In the genomic region with DNA sequence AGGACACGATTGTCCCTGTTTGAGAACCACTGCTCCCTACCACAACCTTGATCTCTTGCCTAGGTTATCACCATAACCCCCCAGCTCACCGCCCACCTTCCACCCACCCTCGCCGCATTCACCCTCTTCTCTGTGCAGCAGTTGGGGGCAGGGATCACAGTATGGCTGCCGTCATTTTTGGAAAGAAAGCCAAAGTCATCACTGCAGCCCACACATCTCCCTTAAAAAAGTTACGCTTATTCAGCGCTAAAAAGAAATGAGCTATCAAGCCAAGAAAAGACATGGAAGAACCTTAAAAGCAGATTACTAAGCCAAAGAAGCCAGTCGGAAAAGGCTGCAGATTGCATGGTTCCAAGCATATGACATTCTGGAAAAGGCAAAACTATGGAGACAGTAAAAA, we compare ENCODE assay signal across 29 cellular contexts. TPM values are rescaled to one million over a fixed set of nuclear protein-coding genes. Genes with fewer than 3 reads are reported as not detected.
"Had no signal": no experiment of that assay in that cellular context is flagged by ENCODE, and none has a peak within 500 bp of the region (broad histone marks: within the 10 kb centered on the region; RNA-seq: fewer than 3 reads in every experiment).

No MANE protein-coding gene starts in this region.

- DNase-seq: activated CD4-positive, alpha-beta T cell treated with anti-CD3 and anti-CD28 coated beads for 36 hours; activated CD4-positive, alpha-beta T cell treated with anti-CD3 and anti-CD28 coated beads, Interleukin-2, amount 10 ng/mL, durations not matched to agents 7 days and 5 days; activated CD4-positive, alpha-beta T cell treated with anti-CD3 and anti-CD28 coated beads, Interleukin-2, amount 50 U/mL, for 48 hours; activated CD8-positive, alpha-beta memory T cell treated with anti-CD3 and anti-CD28 coated beads for 24 hours; activated CD8-positive, alpha-beta memory T cell treated with anti-CD3 and anti-CD28 coated beads, Interleukin-2, amount 10 ng/mL, durations not matched to agents 7 days and 5 days; activated CD8-positive, alpha-beta memory T cell treated with anti-CD3 and anti-CD28 coated beads, Interleukin-2, amount 50 U/mL, for 48 hours; activated effector memory CD4-positive, alpha-beta T cell treated with anti-CD3 and anti-CD28 coated beads, Interleukin-2, amount 50 U/mL, for 16 hours; activated naive CD4-positive, alpha-beta T cell; activated T-cell treated with anti-CD3 and anti-CD28 coated beads, Interleukin-2, amount 50 U/mL, for 48 hours; adrenal gland; brain microvascular endothelial cell; Karpas-422; KBM-7; NCI-H1105 treated with DMSO at 0.1 percent for 48 hours; NCI-H1436; NCI-H1694; NCI-H1930; NCI-H2081 treated with DMSO at 0.1 percent for 48 hours; NCI-H226; NCI-H446 treated with DMSO at 0.1 percent for 48 hours; NCI-H524 treated with DMSO at 0.1 percent for 48 hours; SHP77 treated with DMSO at 0.1 percent for 48 hours; SK-N-SH had no signal

- H3K9me3 ChIP-seq: adrenal gland, SK-N-SH had no signal

- H3K4me2 ChIP-seq: SK-N-SH had no signal

- H3K4me3 ChIP-seq: adrenal gland, SJSA1 had no signal

- H3K27ac ChIP-seq: adrenal gland, brain microvascular endothelial cell, SJSA1 had no signal

- ATAC-seq: activated CD4-positive, alpha-beta T cell treated with anti-CD3 and anti-CD28 coated beads for 36 hours; activated CD8-positive, alpha-beta memory T cell treated with anti-CD3 and anti-CD28 coated beads, Interleukin-2, amount 10 ng/mL, durations not matched to agents 7 days and 5 days; activated naive CD4-positive, alpha-beta T cell treated with anti-CD3 and anti-CD28 coated beads, Interleukin-2, amount 50 U/mL, for 72 hours; Panc1 had no signal

- H3K4me1 ChIP-seq: adrenal gland, SJSA1 had no signal

- H3K9ac ChIP-seq: SK-N-SH had no signal

- H3K27me3 ChIP-seq: adrenal gland, brain microvascular endothelial cell, SJSA1 had no signal

- FAIRE-seq: TTC549 had no signal

RNA-seq across cellular contexts. Expression of a gene that starts 55.8 kb away (rescaled TPM):
- total RNA-seq: activated CD4-positive, alpha-beta T cell treated with anti-CD3 and anti-CD28 coated beads for 36 hours; activated naive CD4-positive, alpha-beta T cell treated with anti-CD3 and anti-CD28 coated beads, Interleukin-2, amount 50 U/mL, for 72 hours; MCF 10A; RPMI7951; SJSA1 had no signal
- polyA plus RNA-seq: SK-N-SH had no signal
